ENCODE assay signal across 23 cellular contexts in the genomic region with DNA sequence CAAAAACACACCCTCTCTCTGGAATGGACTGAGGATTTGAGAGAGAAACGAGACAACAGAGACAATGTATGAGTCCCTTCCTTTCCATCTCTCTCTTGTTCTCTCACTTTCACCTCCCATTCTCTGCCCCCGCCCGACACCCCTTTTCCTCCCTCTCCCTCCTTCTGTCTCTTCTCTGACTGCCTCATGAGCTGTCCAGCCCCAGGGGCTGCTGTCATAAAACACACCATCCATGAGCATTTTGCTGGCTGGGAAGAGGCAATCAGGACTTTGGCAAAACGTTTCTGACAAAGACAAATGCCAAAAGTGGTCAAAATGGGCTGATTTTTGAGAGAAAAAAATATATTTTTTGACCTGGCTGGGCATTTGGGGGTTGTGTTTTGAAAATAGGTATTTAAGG.
DNase-seq lines count a peak whose midpoint lies in the region; ATAC-seq and TF ChIP-seq lines count a peak whose summit lies in the region.
"Had no signal": no experiment of that assay in that cellular context is flagged by ENCODE, and none has a peak within 500 bp of the region (broad histone marks: within the 10 kb centered on the region; RNA-seq: fewer than 3 reads in every experiment).

No MANE protein-coding gene starts in this region.

- TF ChIP-seq CTCF in RWPE1 (conservative IDR thresholded peaks at IDR 0.05; ENCODE audit: low read depth) (no peak), H9 (conservative IDR thresholded peaks at IDR 0.05) (no peak)

- H4K5ac ChIP-seq in H9 (ENCODE audit: insufficient read length, low read depth, low read length) = no peak overlapping the region

- no peak overlapping the region for H3K4me2 ChIP-seq in H9 (ENCODE audit: insufficient read depth, insufficient read length, low read length)
- H3K4me2 ChIP-seq: A549; BLaER1 treated with 17β-estradiol and CSF1 and Interleukin-3, amounts not matched to agents 10 nM and 100 nM; GM23338 had no signal

- no peaks in the 10 kb centered on the region for H3K36me3 ChIP-seq in MG63
- H3K36me3 ChIP-seq: BE2C; BLaER1 treated with 17β-estradiol and CSF1 and Interleukin-3, amounts not matched to agents 10 nM and 100 nM; HAP-1 had no signal

- WGBS in H9 (ENCODE audit: extremely low coverage, insufficient read length, low lambda C conversion rate) = no CpG with 5 or more reads among the region's 4 CpGs

- H3K27me3 ChIP-seq in MG63 (no peaks in the 10 kb centered on the region), H9 (ENCODE audit: insufficient read depth, low read length) (no peaks in the 10 kb centered on the region)
- H3K27me3 ChIP-seq: BE2C; BLaER1 treated with 17β-estradiol and CSF1 and Interleukin-3, amounts not matched to agents 10 nM and 100 nM had no signal

- H3K4me3 ChIP-seq in MG63 = no peak overlapping the region
- H3K4me3 ChIP-seq: A549; BLaER1 treated with 17β-estradiol and CSF1 and Interleukin-3, amounts not matched to agents 10 nM and 100 nM; GM12878; GM23338; HAP-1 had no signal

- H3K9me3 ChIP-seq in MG63 (no peaks in the 10 kb centered on the region), H9 (ENCODE audit: control insufficient read depth, low read depth, low read length) (no peaks in the 10 kb centered on the region)
- H3K9me3 ChIP-seq: A549; BE2C; BLaER1 treated with 17β-estradiol and CSF1 and Interleukin-3, amounts not matched to agents 10 nM and 100 nM; HAP-1 had no signal

- H4K8ac ChIP-seq in H9 (replicated peaks; ENCODE audit: insufficient read length, low read depth, low read length) = no peak overlapping the region

- no peak overlapping the region for H3K4ac ChIP-seq in H9 (ENCODE audit: low read depth, low read length)

- H3K23me2 ChIP-seq in H9 (ENCODE audit: insufficient read length, low read depth, low read length, poor library complexity, severe bottlenecking) = no peaks in the 10 kb centered on the region

- no peaks in the 10 kb centered on the region for H3K79me2 ChIP-seq in H9 (ENCODE audit: insufficient read depth, low read length)

- no peaks in the 10 kb centered on the region for H3K36me3 Mint-ChIP-seq in H9 (ENCODE audit: insufficient read depth in 1 of 3, low read depth in 3 of 3)
- H3K36me3 Mint-ChIP-seq: CD14-positive monocyte; CD8-positive, alpha-beta memory T cell had no signal

- no peak overlapping the region for H3K9ac ChIP-seq in H9 (ENCODE audit: extremely low read depth, insufficient read length, low read length)
- H3K9ac ChIP-seq: BLaER1 treated with 17β-estradiol and CSF1 and Interleukin-3, amounts not matched to agents 10 nM and 100 nM had no signal

- peaks cover 3% of the 10 kb centered on the region; the same call in 1 of the 2 replicates for H3K4me1 ChIP-seq in H9 (ENCODE audit: insufficient read depth, low read length)
- H3K4me1 ChIP-seq: A549; BE2C; BLaER1 treated with 17β-estradiol and CSF1 and Interleukin-3, amounts not matched to agents 10 nM and 100 nM; HAP-1 had no signal

- H2BK120ac ChIP-seq in H9 (ENCODE audit: low read depth, low read length, poor library complexity, severe bottlenecking) = no peak overlapping the region

- DNase-seq in MG63 (peak; percentile 29), RWPE1 (ENCODE audit: low spot score) (peak; percentile 16), epithelial cell of prostate (ENCODE audit: low read depth, low spot score) (no peak), NOMO-1 treated with dmso at 0.1 percent for 144 hours (lab: John Stamatoyannopoulos, UW; ENCODE audit: unreplicated experiment) (no peak), H9 (no peak)
- DNase-seq: 8988T; ACHN; AML-193; BE2C; CD4-positive, alpha-beta T cell; CD8-positive, alpha-beta memory T cell; DMS 273 treated with DMSO at 0.1 percent for 48 hours; DMS79; EL; GDM1; HFFc6 had no signal

- H2BK5ac ChIP-seq in H9 (ENCODE audit: insufficient read length, low read length) = no peak overlapping the region

- H2BK12ac ChIP-seq in H9 (ENCODE audit: insufficient read length, low read depth, low read length) = no peak overlapping the region

- H3K27ac ChIP-seq in RWPE1 = no peak overlapping the region
- H3K27ac ChIP-seq in epithelial cell of prostate = peak overlapping the region; percentile 0
- H3K27ac ChIP-seq in H9 (ENCODE audit: insufficient read length, low read depth, low read length) = no peak overlapping the region
- H3K27ac ChIP-seq: A549; BLaER1 treated with 17β-estradiol and CSF1 and Interleukin-3, amounts not matched to agents 10 nM and 100 nM had no signal

- no peaks in the 10 kb centered on the region for H4K20me1 ChIP-seq in H9 (ENCODE audit: control insufficient read depth, insufficient read depth, insufficient read length)
- H4K20me1 ChIP-seq: BLaER1 treated with 17β-estradiol and CSF1 and Interleukin-3, amounts not matched to agents 10 nM and 100 nM had no signal

- no peak overlapping the region for H3K27ac Mint-ChIP-seq in H9
- H3K27ac Mint-ChIP-seq: CD14-positive monocyte; CD4-positive, alpha-beta T cell; CD8-positive, alpha-beta memory T cell; GM23338; HFFc6 had no signal

- no peak overlapping the region for H2AFZ ChIP-seq in H9 (ENCODE audit: low read length)
- H2AFZ ChIP-seq: GM23338 had no signal

- no peak overlapping the region for H3K18ac ChIP-seq in H9 (ENCODE audit: insufficient read length, low read depth, low read length)

- no peak overlapping the region for H2BK20ac ChIP-seq in H9 (ENCODE audit: low read depth, low read length, poor library complexity, severe bottlenecking)

- no peak overlapping the region for H3K56ac ChIP-seq in H9 (ENCODE audit: insufficient read length, low read depth, low read length)

- H3K9me3 Mint-ChIP-seq in H9 = no peaks in the 10 kb centered on the region
- H3K9me3 Mint-ChIP-seq: CD14-positive monocyte; CD4-positive, alpha-beta T cell; GM23338; HFFc6 had no signal

- no peak for ATAC-seq in GM18858 (IDR thresholded peaks at IDR 0.05; ENCODE audit: unreplicated experiment)
- ATAC-seq: A549, GM12878, GM23338 had no signal

- H2AK5ac ChIP-seq in H9 (ENCODE audit: insufficient read length, low read length) = no peak overlapping the region

- POLR2A ChIA-PET in RWPE1 (lab: Yijun Ruan, JAX; ENCODE audit: low non-redundant PET) = no interaction called here

- H4K91ac ChIP-seq in H9 (ENCODE audit: insufficient read length, low read depth, low read length) = no peak overlapping the region

- H3K79me1 ChIP-seq in H9 (ENCODE audit: insufficient read depth, low read depth, low read length, poor library complexity, severe bottlenecking) = no peaks in the 10 kb centered on the region

- H3K14ac ChIP-seq in H9 (ENCODE audit: insufficient read depth, low read length) = no peak overlapping the region

- H3K27me3 Mint-ChIP-seq in H9 (ENCODE audit: low read depth) = no peaks in the 10 kb centered on the region; the same call in 1 of the 2 replicates

- H3K4me3 Mint-ChIP-seq in H9 = no peak overlapping the region
- H3K4me3 Mint-ChIP-seq: CD14-positive monocyte; CD4-positive, alpha-beta T cell; CD8-positive, alpha-beta memory T cell; GM23338; HFFc6 had no signal

- no peak overlapping the region for H2BK15ac ChIP-seq in H9 (ENCODE audit: low read depth, low read length)

- CTCF ChIA-PET in RWPE1 (lab: Yijun Ruan, JAX) = no interaction called here

- H3T11ph ChIP-seq in H9 (ENCODE audit: low read length) = no peak overlapping the region

- H3K23ac ChIP-seq in H9 (ENCODE audit: insufficient read length, low read depth, low read length) = no peak overlapping the region

- peaks cover 20 to 22% of the 10 kb centered on the region in 2 experiments for H3K4me1 Mint-ChIP-seq in H9
- H3K4me1 Mint-ChIP-seq: CD14-positive monocyte; CD8-positive, alpha-beta memory T cell had no signal

Comparison
In these comparisons a context has a peak if more than half of its experiments do, and no peak if none do; other contexts are left out.
1. DNase-seq: peak in MG63 (single experiment) and RWPE1 (single experiment); none in epithelial cell of prostate (single experiment), NOMO-1 treated with dmso at 0.1 percent for 144 hours (single experiment) and H9 (single experiment).